1 cellular context compared by ENCODE assay signal in genomic region chr4:82842593-82842992, GRCh38.
TF ChIP-seq lines count a peak whose summit lies in the region.

No MANE protein-coding gene starts in this region.

TF ChIP-seq in GM23338, 12 proteins besides CTCF, POLR2A, EP300 and RAD21 (continued from another document):
- TF ChIP-seq, protein P1, sequence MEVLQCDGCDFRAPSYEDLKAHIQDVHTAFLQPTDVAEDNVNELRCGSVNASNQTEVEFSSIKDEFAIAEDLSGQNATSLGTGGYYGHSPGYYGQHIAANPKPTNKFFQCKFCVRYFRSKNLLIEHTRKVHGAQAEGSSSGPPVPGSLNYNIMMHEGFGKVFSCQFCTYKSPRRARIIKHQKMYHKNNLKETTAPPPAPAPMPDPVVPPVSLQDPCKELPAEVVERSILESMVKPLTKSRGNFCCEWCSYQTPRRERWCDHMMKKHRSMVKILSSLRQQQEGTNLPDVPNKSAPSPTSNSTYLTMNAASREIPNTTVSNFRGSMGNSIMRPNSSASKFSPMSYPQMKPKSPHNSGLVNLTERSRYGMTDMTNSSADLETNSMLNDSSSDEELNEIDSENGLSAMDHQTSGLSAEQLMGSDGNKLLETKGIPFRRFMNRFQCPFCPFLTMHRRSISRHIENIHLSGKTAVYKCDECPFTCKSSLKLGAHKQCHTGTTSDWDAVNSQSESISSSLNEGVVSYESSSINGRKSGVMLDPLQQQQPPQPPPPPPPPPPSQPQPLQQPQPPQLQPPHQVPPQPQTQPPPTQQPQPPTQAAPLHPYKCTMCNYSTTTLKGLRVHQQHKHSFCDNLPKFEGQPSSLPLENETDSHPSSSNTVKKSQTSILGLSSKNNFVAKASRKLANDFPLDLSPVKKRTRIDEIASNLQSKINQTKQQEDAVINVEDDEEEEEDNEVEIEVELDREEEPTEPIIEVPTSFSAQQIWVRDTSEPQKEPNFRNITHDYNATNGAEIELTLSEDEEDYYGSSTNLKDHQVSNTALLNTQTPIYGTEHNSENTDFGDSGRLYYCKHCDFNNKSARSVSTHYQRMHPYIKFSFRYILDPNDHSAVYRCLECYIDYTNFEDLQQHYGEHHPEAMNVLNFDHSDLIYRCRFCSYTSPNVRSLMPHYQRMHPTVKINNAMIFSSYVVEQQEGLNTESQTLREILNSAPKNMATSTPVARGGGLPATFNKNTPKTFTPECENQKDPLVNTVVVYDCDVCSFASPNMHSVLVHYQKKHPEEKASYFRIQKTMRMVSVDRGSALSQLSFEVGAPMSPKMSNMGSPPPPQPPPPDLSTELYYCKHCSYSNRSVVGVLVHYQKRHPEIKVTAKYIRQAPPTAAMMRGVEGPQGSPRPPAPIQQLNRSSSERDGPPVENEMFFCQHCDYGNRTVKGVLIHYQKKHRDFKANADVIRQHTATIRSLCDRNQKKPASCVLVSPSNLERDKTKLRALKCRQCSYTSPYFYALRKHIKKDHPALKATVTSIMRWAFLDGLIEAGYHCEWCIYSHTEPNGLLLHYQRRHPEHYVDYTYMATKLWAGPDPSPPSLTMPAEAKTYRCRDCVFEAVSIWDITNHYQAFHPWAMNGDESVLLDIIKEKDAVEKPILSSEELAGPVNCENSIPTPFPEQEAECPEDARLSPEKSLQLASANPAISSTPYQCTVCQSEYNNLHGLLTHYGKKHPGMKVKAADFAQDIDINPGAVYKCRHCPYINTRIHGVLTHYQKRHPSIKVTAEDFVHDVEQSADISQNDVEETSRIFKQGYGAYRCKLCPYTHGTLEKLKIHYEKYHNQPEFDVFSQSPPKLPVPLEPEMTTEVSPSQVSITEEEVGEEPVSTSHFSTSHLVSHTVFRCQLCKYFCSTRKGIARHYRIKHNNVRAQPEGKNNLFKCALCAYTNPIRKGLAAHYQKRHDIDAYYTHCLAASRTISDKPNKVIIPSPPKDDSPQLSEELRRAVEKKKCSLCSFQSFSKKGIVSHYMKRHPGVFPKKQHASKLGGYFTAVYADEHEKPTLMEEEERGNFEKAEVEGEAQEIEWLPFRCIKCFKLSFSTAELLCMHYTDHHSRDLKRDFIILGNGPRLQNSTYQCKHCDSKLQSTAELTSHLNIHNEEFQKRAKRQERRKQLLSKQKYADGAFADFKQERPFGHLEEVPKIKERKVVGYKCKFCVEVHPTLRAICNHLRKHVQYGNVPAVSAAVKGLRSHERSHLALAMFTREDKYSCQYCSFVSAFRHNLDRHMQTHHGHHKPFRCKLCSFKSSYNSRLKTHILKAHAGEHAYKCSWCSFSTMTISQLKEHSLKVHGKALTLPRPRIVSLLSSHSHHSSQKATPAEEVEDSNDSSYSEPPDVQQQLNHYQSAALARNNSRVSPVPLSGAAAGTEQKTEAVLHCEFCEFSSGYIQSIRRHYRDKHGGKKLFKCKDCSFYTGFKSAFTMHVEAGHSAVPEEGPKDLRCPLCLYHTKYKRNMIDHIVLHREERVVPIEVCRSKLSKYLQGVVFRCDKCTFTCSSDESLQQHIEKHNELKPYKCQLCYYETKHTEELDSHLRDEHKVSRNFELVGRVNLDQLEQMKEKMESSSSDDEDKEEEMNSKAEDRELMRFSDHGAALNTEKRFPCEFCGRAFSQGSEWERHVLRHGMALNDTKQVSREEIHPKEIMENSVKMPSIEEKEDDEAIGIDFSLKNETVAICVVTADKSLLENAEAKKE (CRISPR knock-in tag; IDR thresholded peaks at IDR 0.05): no peak
- no peak for TF ChIP-seq ZNF331 (CRISPR knock-in tag; IDR thresholded peaks at IDR 0.05; ENCODE audit: low read depth)
- no peak for TF ChIP-seq CREB1 (CRISPR knock-in tag; IDR thresholded peaks at IDR 0.05; ENCODE audit: low read depth)
- TF ChIP-seq ETS1 (IDR thresholded peaks at IDR 0.05): no peak
